15 cellular contexts compared by ENCODE assay signal in genomic region chr14:100474176-100474575, GRCh38.
"Had no signal": no experiment of that assay in that cellular context is flagged by ENCODE, and none has a peak within 500 bp of the region (broad histone marks: within the 10 kb centered on the region; RNA-seq: fewer than 3 reads in every experiment).

No MANE protein-coding gene starts in this region.

- H3K4me3 ChIP-seq: colonic mucosa, heart right ventricle, left ventricle myocardium inferior had no signal

- DNase-seq: activated CD4-positive, alpha-beta memory T cell treated with anti-CD3 and anti-CD28 coated beads for 36 hours; activated naive CD8-positive, alpha-beta T cell treated with anti-CD3 and anti-CD28 coated beads, Interleukin-2, amount 10 ng/mL, durations not matched to agents 7 days and 5 days; activated T-cell treated with anti-CD3 and anti-CD28 coated beads, Interleukin-2, amount 50 U/mL, for 72 hours; aorta; colonic mucosa; effector CD8-positive, alpha-beta T cell; heart right ventricle; islet precursor cell; left ventricle myocardium inferior; mesenchymal stem cell; nephron progenitor cell; stimulated activated CD4-positive, alpha-beta T cell treated with anti-CD3 and anti-CD28 coated beads, Interleukin-12 subunit alpha, Interleukin-12 subunit beta, amount 100 ng/mL, for 4 hours; stimulated activated naive CD4-positive, alpha-beta T cell treated with Interleukin-2 at 50 U/mL for 16 hours; T-helper 9 cell had no signal

- H3K4me1 ChIP-seq: colonic mucosa, heart right ventricle, left ventricle myocardium inferior had no signal

- H3K27ac ChIP-seq: colonic mucosa, heart right ventricle, left ventricle myocardium inferior, VCaP had no signal

- H3K27me3 ChIP-seq: colonic mucosa, heart right ventricle had no signal

- H3K36me3 ChIP-seq: colonic mucosa had no signal

- H3K9me3 ChIP-seq: colonic mucosa, heart right ventricle, left ventricle myocardium inferior had no signal
